In genomic region chr15:31212956-31213694, GRCh38 we compare ENCODE assay signal across 19 cellular contexts.
DNase-seq lines count a peak whose midpoint lies in the region; ATAC-seq and TF ChIP-seq lines count a peak whose summit lies in the region.
"Had no signal": no experiment of that assay in that cellular context is flagged by ENCODE, and none has a peak within 500 bp of the region (broad histone marks: within the 10 kb centered on the region; RNA-seq: fewer than 3 reads in every experiment).

No MANE protein-coding gene starts in this region.

- peaks cover 6% of the 10 kb centered on the region for H3K36me3 Mint-ChIP-seq in activated CD8-positive, alpha-beta memory T cell treated with anti-CD3 and anti-CD28 coated beads, Interleukin-2, amount 10 ng/mL, durations not matched to agents 7 days and 5 days
- H3K36me3 Mint-ChIP-seq: brain had no signal

- H3K36me3 ChIP-seq in esophagus squamous epithelium, result no peaks in the 10 kb centered on the region
- no peaks in the 10 kb centered on the region for H3K36me3 ChIP-seq in spleen

- no peak overlapping the region for H3K4me3 Mint-ChIP-seq in activated CD8-positive, alpha-beta memory T cell treated with anti-CD3 and anti-CD28 coated beads, Interleukin-2, amount 10 ng/mL, durations not matched to agents 7 days and 5 days
- H3K4me3 Mint-ChIP-seq: activated CD4-positive, alpha-beta T cell treated with anti-CD3 and anti-CD28 coated beads for 36 hours; memory B cell had no signal

- intact Hi-C loops in esophagus squamous epithelium (cut with DNase I) (loop anchor here (5.0 to 10.0 kb wide), 2 partner anchors 114 to 182 kb away; partner anchors contain the start of gene KLF13), spleen (cut with DNase I; ENCODE audit: low total_unique reads) (loop anchor here (5.0 to 10.0 kb wide), 2 partner anchors 112 to 279 kb away; partner anchors contain the start of gene KLF13)

- H3K9me3 Mint-ChIP-seq in activated CD8-positive, alpha-beta memory T cell treated with anti-CD3 and anti-CD28 coated beads, Interleukin-2, amount 10 ng/mL, durations not matched to agents 7 days and 5 days (ENCODE audit: low read depth), result peaks cover 9% of the 10 kb centered on the region
- H3K9me3 Mint-ChIP-seq: memory B cell had no signal

- peaks cover 41 to 77% (median 49%) of the 10 kb centered on the region in 3 donors for H3K4me1 ChIP-seq in esophagus squamous epithelium
- peaks cover 0 to 63% (median 41%) of the 10 kb centered on the region in 6 donors for H3K4me1 ChIP-seq in spleen

- 64 to 70% methylated on average over 11 to 12 of the region's 13 CpGs for WGBS in esophagus squamous epithelium, 2 donors
- WGBS in spleen, 5 donors, result 90 to 95% (median 92%) methylated on average over 13 of the region's 13 CpGs

- H3K9me3 ChIP-seq in esophagus squamous epithelium, result no peaks in the 10 kb centered on the region
- H3K9me3 ChIP-seq in spleen, result peaks cover 0 to 8% (median 0%) of the 10 kb centered on the region in 8 donors

- no peak for TF ChIP-seq POLR2A in esophagus squamous epithelium (IDR thresholded peaks at IDR 0.05)
- TF ChIP-seq POLR2A in spleen (IDR thresholded peaks at IDR 0.05), result no peak

- TF ChIP-seq CTCF in esophagus squamous epithelium (IDR thresholded peaks at IDR 0.05) (no peak), spleen (IDR thresholded peaks at IDR 0.05 in 8 of 11, conservative IDR thresholded peaks at IDR 0.05 in 3 of 11) (no peak)

- ATAC-seq in activated CD8-positive, alpha-beta memory T cell treated with anti-CD3 and anti-CD28 coated beads, Interleukin-2, amount 10 ng/mL, durations not matched to agents 7 days and 5 days, result no peak
- ATAC-seq: activated CD4-positive, alpha-beta T cell treated with anti-CD3 and anti-CD28 coated beads for 36 hours; activated naive CD4-positive, alpha-beta T cell treated with anti-CD3 and anti-CD28 coated beads, Interleukin-2, amount 50 U/mL, for 72 hours; naive thymus-derived CD4-positive, alpha-beta T cell; PC-3 had no signal

- H3K27me3 ChIP-seq in esophagus squamous epithelium (no peaks in the 10 kb centered on the region), spleen (replicated peaks in 1 of 7) (no peaks in the 10 kb centered on the region)

- H3K4me1 Mint-ChIP-seq in activated CD8-positive, alpha-beta memory T cell treated with anti-CD3 and anti-CD28 coated beads, Interleukin-2, amount 10 ng/mL, durations not matched to agents 7 days and 5 days, result peaks cover 40% of the 10 kb centered on the region

- H3K27me3 Mint-ChIP-seq in activated CD8-positive, alpha-beta memory T cell treated with anti-CD3 and anti-CD28 coated beads, Interleukin-2, amount 10 ng/mL, durations not matched to agents 7 days and 5 days, result no peaks in the 10 kb centered on the region
- H3K27me3 Mint-ChIP-seq: activated CD4-positive, alpha-beta T cell treated with anti-CD3 and anti-CD28 coated beads for 36 hours; memory B cell had no signal

- no peak overlapping the region for H3K27ac Mint-ChIP-seq in activated CD8-positive, alpha-beta memory T cell treated with anti-CD3 and anti-CD28 coated beads, Interleukin-2, amount 10 ng/mL, durations not matched to agents 7 days and 5 days
- H3K27ac Mint-ChIP-seq: activated CD4-positive, alpha-beta T cell treated with anti-CD3 and anti-CD28 coated beads for 36 hours; activated naive CD4-positive, alpha-beta T cell treated with anti-CD3 and anti-CD28 coated beads, Interleukin-2, amount 50 U/mL, for 72 hours; memory B cell had no signal

- DNase-seq in activated CD8-positive, alpha-beta memory T cell treated with anti-CD3 and anti-CD28 coated beads, Interleukin-2, amount 50 U/mL, for 48 hours, result peak; percentile 35
- DNase-seq in activated CD8-positive, alpha-beta memory T cell treated with anti-CD3 and anti-CD28 coated beads, Interleukin-2, amount 10 ng/mL, durations not matched to agents 7 days and 5 days, result no peak
- DNase-seq in RPMI7951 (ENCODE audit: low read depth) (peak; percentile 35), esophagus squamous epithelium (lab: John Stamatoyannopoulos, UW) (no peak), spleen (no peak), NCI-H82 (lab: John Stamatoyannopoulos, UW) (no peak), DMS53 treated with DMSO at 0.1 percent for 48 hours (lab: John Stamatoyannopoulos, UW; ENCODE audit: unreplicated experiment) (no peak), GDM1 (lab: John Stamatoyannopoulos, UW) (no peak)
- DNase-seq: activated CD4-positive, alpha-beta T cell treated with anti-CD3 and anti-CD28 coated beads for 36 hours; C1 segment of cervical spinal cord; H7; IMR-90; kidney; NCI-H1694; PC-3 had no signal

- CTCF ChIA-PET in activated CD8-positive, alpha-beta memory T cell treated with anti-CD3 and anti-CD28 coated beads, Interleukin-2, amount 10 ng/mL, durations not matched to agents 7 days and 5 days (lab: Charles Lee), result interaction anchor here (0.6 to 4.2 kb wide), 10 partner anchors 13 to 277 kb away, joined by 3 to 24 read pairs (median 3); partner anchors contain the start of gene KLF13

- H3K27ac ChIP-seq in esophagus squamous epithelium, result peak overlapping the region; percentile 72 to 96 (median 81)
- H3K27ac ChIP-seq in spleen, result peak overlapping the region in 5 of 8 donors; percentile 3 to 62 (median 34)

- H3K4me3 ChIP-seq in esophagus squamous epithelium (no peak overlapping the region), spleen (no peak overlapping the region)

Comparison
In these comparisons a context has a peak if more than half of its experiments do, and no peak if none do; other contexts are left out.
1. DNase-seq: peak in activated CD8-positive, alpha-beta memory T cell treated with anti-CD3 and anti-CD28 coated beads, Interleukin-2, amount 50 U/mL, for 48 hours (single experiment) and RPMI7951 (single experiment); none in activated CD8-positive, alpha-beta memory T cell treated with anti-CD3 and anti-CD28 coated beads, Interleukin-2, amount 10 ng/mL, durations not matched to agents 7 days and 5 days (single experiment), esophagus squamous epithelium (single experiment), spleen (single experiment), NCI-H82 (single experiment), DMS53 treated with DMSO at 0.1 percent for 48 hours (single experiment) and GDM1 (single experiment).